Comparison of ENCODE assay signal across 10 cellular contexts in genomic region chr4:103011378-103012025, GRCh38. TPM values are rescaled to one million over a fixed set of nuclear protein-coding genes. Genes with fewer than 3 reads are reported as not detected.
DNase-seq lines count a peak whose midpoint lies in the region; ATAC-seq and TF ChIP-seq lines count a peak whose summit lies in the region.
"Had no signal": no experiment of that assay in that cellular context is flagged by ENCODE, and none has a peak within 500 bp of the region (broad histone marks: within the 10 kb centered on the region; RNA-seq: fewer than 3 reads in every experiment).

No MANE protein-coding gene starts in this region.

- CTCF ChIA-PET in PC-9 (lab: Charles Lee), result no interaction called here

- no peak for TF ChIP-seq CTCF in PC-9 (conservative IDR thresholded peaks at IDR 0.05)
- TF ChIP-seq CTCF in lower lobe of right lung (IDR thresholded peaks at IDR 0.05), result no peak
- TF ChIP-seq CTCF in transverse colon (IDR thresholded peaks at IDR 0.05), result no peak

- no TSS peak for BruUV-seq in PC-9 (replicated peaks; lab: Mats Ljungman, UMichigan)

- no peaks in the 10 kb centered on the region for H4K20me1 ChIP-seq in PC-9 (ENCODE audit: insufficient read depth)

- no peak overlapping the region for H3K4me2 ChIP-seq in PC-9

- H3K4me3 ChIP-seq in PC-9, result no peak overlapping the region
- H3K4me3 ChIP-seq in duodenal mucosa (ENCODE audit: low read depth in 1 of 2, low read length in 2 of 2), result no peak overlapping the region
- no peak overlapping the region for H3K4me3 ChIP-seq in lower lobe of right lung
- no peak overlapping the region for H3K4me3 ChIP-seq in transverse colon

- whole genome bisulfite sequencing in transverse colon (ENCODE audit: low coverage in 1 of 2), 2 donors, result 73% methylated on average over 4 of the region's 4 CpGs; no CpG with 5 or more reads in 1 of the 2 donors

- TF ChIP-seq EP300 in transverse colon (IDR thresholded peaks at IDR 0.05; ENCODE audit: low read depth), result no peak

- H3K9me2 ChIP-seq in PC-9 (ENCODE audit: insufficient read depth), result no peaks in the 10 kb centered on the region

- DNase-seq in PC-9 (peak; percentile 64 to 77), lower lobe of right lung (peak; percentile 55), transverse colon (peak; percentile 75), midbrain (lab: John Stamatoyannopoulos, UW) (no peak)
- no peak for DNase-seq in activated effector memory CD4-positive, alpha-beta T cell treated with Interleukin-2 at 50 U/mL for 16 hours
- no peak for DNase-seq in activated CD4-positive, alpha-beta T cell treated with anti-CD3 and anti-CD28 coated beads, Interleukin-2, amount 50 U/mL, for 48 hours
- DNase-seq: activated naive CD8-positive, alpha-beta T cell treated with anti-CD3 and anti-CD28 coated beads, Interleukin-2, amount 10 ng/mL, durations not matched to agents 7 days and 5 days; NCI-H2081; stimulated activated CD4-positive, alpha-beta T cell treated with anti-CD3 and anti-CD28 coated beads, Interleukin-4, amount 100 ng/mL, for 4 hours had no signal

- in situ Hi-C loops in transverse colon (cut with MboI; ENCODE audit: low pct_ligation_motif_present in 1 of 4, low pct_unique_long_range_greater_than_20kb in 1 of 4, low sequenced_read_pairs in 3 of 4), result loop anchor here in 3 of 4 donors (10.0 to 25.0 kb wide), 3 partner anchors 174 to 567 kb away; partner anchors contain the start of gene UBE2D3 (in 1 of the 3)

- H3K79me2 ChIP-seq in PC-9 (ENCODE audit: low read depth), result no peaks in the 10 kb centered on the region

- H3K27ac ChIP-seq in PC-9 (no peak overlapping the region), duodenal mucosa (ENCODE audit: low read depth, low read length) (peak overlapping the region; percentile 71), lower lobe of right lung (peak overlapping the region; percentile 57), transverse colon (peak overlapping the region; percentile 55 to 71 (median 58))

- no peak overlapping the region for H2AFZ ChIP-seq in PC-9

- H3K9me3 ChIP-seq in PC-9 (ENCODE audit: insufficient read depth, low read depth) (no peaks in the 10 kb centered on the region), duodenal mucosa (ENCODE audit: control insufficient read depth in 1 of 2, low read length in 2 of 2) (no peaks in the 10 kb centered on the region), lower lobe of right lung (no peaks in the 10 kb centered on the region), transverse colon (no peaks in the 10 kb centered on the region)

- intact Hi-C loops in PC-9 (cut with micrococcal nuclease; ENCODE audit: unreplicated experiment), result loop anchor here (10.0 kb wide), 1 partner anchor 667 kb away; the partner anchor contains the start of gene SLC39A8
- intact Hi-C loops in lower lobe of right lung (cut with DNase I), result no loop called here
- intact Hi-C loops in transverse colon (cut with DNase I; ENCODE audit: low total_unique reads), result no loop called here

- POLR2A ChIA-PET in PC-9 (lab: Charles Lee; ENCODE audit: unreplicated experiment), result no interaction called here

- peak; percentile 85 to 87 for ATAC-seq in lower lobe of right lung

- peak overlapping the region in 1 of 2 donors; percentile 14 for H3K9ac ChIP-seq in duodenal mucosa (ENCODE audit: low read depth in 1 of 2, low read length in 2 of 2)

- H3K27me3 ChIP-seq in PC-9 (ENCODE audit: insufficient read depth, low read depth), result no peaks in the 10 kb centered on the region
- H3K27me3 ChIP-seq in duodenal mucosa (ENCODE audit: control insufficient read depth in 1 of 2, insufficient read depth in 2 of 2, low read length in 2 of 2), result no peaks in the 10 kb centered on the region
- no peaks in the 10 kb centered on the region for H3K27me3 ChIP-seq in lower lobe of right lung (ENCODE audit: low read depth)
- H3K27me3 ChIP-seq in transverse colon, result no peaks in the 10 kb centered on the region

- no peaks in the 10 kb centered on the region for H3K36me3 ChIP-seq in PC-9 (ENCODE audit: low read depth)
- no peaks in the 10 kb centered on the region for H3K36me3 ChIP-seq in duodenal mucosa (ENCODE audit: control insufficient read depth in 1 of 2, insufficient read depth in 2 of 2, low read length in 2 of 2)
- H3K36me3 ChIP-seq in lower lobe of right lung, result no peaks in the 10 kb centered on the region
- no peaks in the 10 kb centered on the region for H3K36me3 ChIP-seq in transverse colon

- TF ChIP-seq POLR2A in transverse colon (IDR thresholded peaks at IDR 0.05), result no peak

- no peaks in the 10 kb centered on the region for H3F3A ChIP-seq in PC-9 (ENCODE audit: insufficient read depth, low read depth)

- peaks cover 10% of the 10 kb centered on the region for H3K4me1 ChIP-seq in PC-9 (replicated peaks; ENCODE audit: insufficient read depth)
- peaks cover 20 to 25% of the 10 kb centered on the region in 2 donors for H3K4me1 ChIP-seq in duodenal mucosa (ENCODE audit: control insufficient read depth in 1 of 2, insufficient read depth in 2 of 2, low read length in 2 of 2)
- H3K4me1 ChIP-seq in lower lobe of right lung, result peaks cover 13% of the 10 kb centered on the region
- H3K4me1 ChIP-seq in transverse colon, result peaks cover 5 to 24% (median 19%) of the 10 kb centered on the region in 4 donors

RNA-seq across cellular contexts. Expression of gene SLC9B1, which starts 8.0 kb away (rescaled TPM):
- total RNA-seq in PC-9 (2021), result 0.60 TPM in 1 of 2 replicates, not detected in the other
- 0.74 TPM for total RNA-seq in lower lobe of right lung
- under 1 TPM in 2 of 4 donors, not detected in 2; 0.41 to 0.79 TPM for total RNA-seq in transverse colon

Comparison
In these comparisons a context has a peak if more than half of its experiments do, and no peak if none do; other contexts are left out.
1. DNase-seq: peak in PC-9 (2 of 2), lower lobe of right lung (single experiment) and transverse colon (single experiment); none in activated effector memory CD4-positive, alpha-beta T cell treated with Interleukin-2 at 50 U/mL for 16 hours (single experiment), midbrain (single experiment) and activated CD4-positive, alpha-beta T cell treated with anti-CD3 and anti-CD28 coated beads, Interleukin-2, amount 50 U/mL, for 48 hours (0 of 2).